1 cellular context compared by ENCODE assay signal in genomic region chr1:58710190-58710589, GRCh38.
TF ChIP-seq lines count a peak whose summit lies in the region.

No MANE protein-coding gene starts in this region.

TF ChIP-seq in HEK293, 187 proteins besides CTCF, POLR2A, EP300 and RAD21 (continued from another document):
- TF ChIP-seq, protein P1, sequence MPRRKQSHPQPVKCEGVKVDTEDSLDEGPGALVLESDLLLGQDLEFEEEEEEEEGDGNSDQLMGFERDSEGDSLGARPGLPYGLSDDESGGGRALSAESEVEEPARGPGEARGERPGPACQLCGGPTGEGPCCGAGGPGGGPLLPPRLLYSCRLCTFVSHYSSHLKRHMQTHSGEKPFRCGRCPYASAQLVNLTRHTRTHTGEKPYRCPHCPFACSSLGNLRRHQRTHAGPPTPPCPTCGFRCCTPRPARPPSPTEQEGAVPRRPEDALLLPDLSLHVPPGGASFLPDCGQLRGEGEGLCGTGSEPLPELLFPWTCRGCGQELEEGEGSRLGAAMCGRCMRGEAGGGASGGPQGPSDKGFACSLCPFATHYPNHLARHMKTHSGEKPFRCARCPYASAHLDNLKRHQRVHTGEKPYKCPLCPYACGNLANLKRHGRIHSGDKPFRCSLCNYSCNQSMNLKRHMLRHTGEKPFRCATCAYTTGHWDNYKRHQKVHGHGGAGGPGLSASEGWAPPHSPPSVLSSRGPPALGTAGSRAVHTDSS (tag by site-specific recombination; IDR thresholded peaks at IDR 0.05) = no peak
TF ChIP-seq in HEK293: peak in this region for 1.
